Comparison of ENCODE assay signal across 10 cellular contexts in genomic region chr3:182967218-182968204, GRCh38. TPM values are rescaled to one million over a fixed set of nuclear protein-coding genes. Genes with fewer than 3 reads are reported as not detected.
A peak's percentile ranks its signal among the peaks of the same experiment; 100 is the strongest.
DNase-seq lines count a peak whose midpoint lies in the region; ATAC-seq and TF ChIP-seq lines count a peak whose summit lies in the region.
"Had no signal": no experiment of that assay in that cellular context is flagged by ENCODE, and none has a peak within 500 bp of the region (broad histone marks: within the 10 kb centered on the region; RNA-seq: fewer than 3 reads in every experiment).

No MANE protein-coding gene starts in this region.

- H3K36me3 Mint-ChIP-seq in activated naive CD4-positive, alpha-beta T cell treated with anti-CD3 and anti-CD28 coated beads, Interleukin-2, amount 50 U/mL, for 72 hours: peaks cover 0 to 24% of the 10 kb centered on the region in 2 donors
- H3K36me3 Mint-ChIP-seq in glutamatergic neuron (ENCODE audit: unreplicated experiment): no peaks in the 10 kb centered on the region

- H3K79me2 ChIP-seq in DOHH2 (ENCODE audit: control insufficient read depth, low read length): peaks cover 86% of the 10 kb centered on the region

- peaks cover 25% of the 10 kb centered on the region for H3K36me3 ChIP-seq in DOHH2 (ENCODE audit: control insufficient read depth, low read length)

- DNase-seq in activated naive CD4-positive, alpha-beta T cell treated with anti-CD3 and anti-CD28 coated beads, Interleukin-2, amount 50 U/mL, for 72 hours (ENCODE audit: low spot score in 2 of 2): no peak
- DNase-seq in mesenteric fat pad (ENCODE audit: low spot score) (no peak), NCI-H748 treated with DMSO at 0.1 percent for 48 hours (lab: John Stamatoyannopoulos, UW) (no peak), NCI-H1694 treated with DMSO at 0.1 percent for 48 hours (lab: John Stamatoyannopoulos, UW) (no peak), glutamatergic neuron (no peak)
- DNase-seq: activated CD8-positive, alpha-beta memory T cell treated with anti-CD3 and anti-CD28 coated beads, Interleukin-2, amount 50 U/mL, for 48 hours; sigmoid colon had no signal

- no peaks in the 10 kb centered on the region for H3F3A ChIP-seq in DOHH2 (ENCODE audit: control insufficient read depth, insufficient read depth)

- no peaks in the 10 kb centered on the region for H3K9me3 ChIP-seq in DOHH2 (ENCODE audit: control insufficient read depth, insufficient read depth, low read length)
- H3K9me3 ChIP-seq: sigmoid colon had no signal

- H3K27ac Mint-ChIP-seq in activated naive CD4-positive, alpha-beta T cell treated with anti-CD3 and anti-CD28 coated beads, Interleukin-2, amount 50 U/mL, for 72 hours: peak overlapping the region; percentile 54 to 98
- no peak overlapping the region for H3K27ac Mint-ChIP-seq in glutamatergic neuron (ENCODE audit: unreplicated experiment)

- H3K4me1 ChIP-seq in DOHH2 (ENCODE audit: control insufficient read depth, low read length): peaks cover 38% of the 10 kb centered on the region

- peaks cover 10% of the 10 kb centered on the region for H4K20me1 ChIP-seq in DOHH2 (ENCODE audit: control insufficient read depth, insufficient read depth, low read depth, low read length)

- H3K9me3 Mint-ChIP-seq in activated naive CD4-positive, alpha-beta T cell treated with anti-CD3 and anti-CD28 coated beads, Interleukin-2, amount 50 U/mL, for 72 hours: no peaks in the 10 kb centered on the region
- H3K9me3 Mint-ChIP-seq in glutamatergic neuron (ENCODE audit: unreplicated experiment): no peaks in the 10 kb centered on the region

- peak overlapping the region; percentile 7; the same call in 1 of the 2 replicates for H3K27ac ChIP-seq in DOHH2 (ENCODE audit: low read depth, low read length)

- H3K27me3 Mint-ChIP-seq in glutamatergic neuron (ENCODE audit: unreplicated experiment): no peaks in the 10 kb centered on the region

- H3K4me3 ChIP-seq in DOHH2 (ENCODE audit: low read length): peak overlapping the region; percentile 24
- H3K4me3 ChIP-seq: sigmoid colon had no signal

- H3K4me1 Mint-ChIP-seq in glutamatergic neuron (ENCODE audit: low read depth, unreplicated experiment): no peaks in the 10 kb centered on the region

- H3K4me2 ChIP-seq in DOHH2 (ENCODE audit: low read length): peak overlapping the region; percentile 42

- no peak for TF ChIP-seq CTCF in DOHH2 (IDR thresholded peaks at IDR 0.05; ENCODE audit: low read depth, low read length, poor library complexity, severe bottlenecking)
- TF ChIP-seq CTCF in glutamatergic neuron (IDR thresholded peaks at IDR 0.05; ENCODE audit: partially characterized antibody, unreplicated experiment): no peak

- no peaks in the 10 kb centered on the region for H3K9me2 ChIP-seq in DOHH2 (replicated peaks; ENCODE audit: control insufficient read depth, low read length)

- H3K27me3 ChIP-seq in DOHH2 (ENCODE audit: control insufficient read depth, low read length): no peaks in the 10 kb centered on the region
- H3K27me3 ChIP-seq: sigmoid colon had no signal

- ATAC-seq in GM19463 (IDR thresholded peaks at IDR 0.05; ENCODE audit: unreplicated experiment) (peak; percentile 59), HG03280 (IDR thresholded peaks at IDR 0.05; ENCODE audit: unreplicated experiment) (peak; percentile 53)
- ATAC-seq in activated naive CD4-positive, alpha-beta T cell treated with anti-CD3 and anti-CD28 coated beads, Interleukin-2, amount 50 U/mL, for 72 hours: peak; percentile 83 to 92

- no peak overlapping the region for H3K4me3 Mint-ChIP-seq in glutamatergic neuron (ENCODE audit: unreplicated experiment)

RNA-seq across cellular contexts. Expression of gene DCUN1D1, which starts 12.8 kb away (rescaled TPM):
- 10 to 100 TPM; 30.6 to 50.2 TPM for total RNA-seq in activated naive CD4-positive, alpha-beta T cell treated with anti-CD3 and anti-CD28 coated beads, Interleukin-2, amount 50 U/mL, for 72 hours
- total RNA-seq in mesenteric fat pad: 49.0 TPM
- total RNA-seq in glutamatergic neuron (ENCODE audit: unreplicated experiment): 31.2 TPM
